30 cellular contexts compared by ENCODE assay signal in the genomic region with DNA sequence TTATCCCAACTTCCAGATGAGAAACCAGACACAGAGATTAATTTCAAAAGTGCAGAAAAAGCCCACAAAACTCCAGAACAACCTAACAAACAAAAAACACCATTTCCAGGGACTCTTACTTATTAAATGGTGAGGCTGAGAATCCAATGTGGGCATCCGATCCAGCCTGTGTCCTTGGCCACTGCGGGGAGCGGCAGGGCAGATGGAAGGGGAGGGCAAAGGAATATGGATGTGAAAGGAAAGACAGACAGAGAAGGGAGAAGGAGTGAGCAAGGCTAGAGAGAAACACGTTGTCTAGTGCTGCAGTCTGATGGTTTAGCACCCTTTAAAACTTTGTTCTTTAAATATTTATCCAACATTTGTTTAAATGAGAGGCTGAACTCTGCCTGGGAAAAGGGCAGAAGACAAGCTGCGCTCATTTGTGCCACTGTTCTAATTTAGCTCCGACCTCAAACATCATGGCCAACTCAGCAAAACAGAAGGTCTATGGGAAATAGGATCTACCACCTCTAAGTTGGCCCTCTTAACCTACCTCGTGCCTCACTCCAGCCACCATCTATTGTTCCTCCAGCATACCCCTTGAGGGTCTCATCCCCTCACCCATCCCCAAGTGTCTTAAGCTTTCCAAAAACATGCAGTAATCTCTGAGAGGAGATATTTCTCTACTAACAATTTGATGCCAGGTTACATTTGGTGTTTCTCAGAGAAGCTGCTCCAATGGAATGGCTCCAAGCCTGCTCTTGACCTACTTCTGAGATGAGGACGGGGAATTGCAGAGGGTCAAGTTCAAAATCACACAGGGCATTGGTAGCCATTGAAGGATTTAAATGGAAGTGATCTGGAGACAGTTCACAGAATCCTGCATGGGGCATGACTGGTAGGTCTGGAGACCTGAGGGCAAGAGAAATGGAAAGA.
"Had no signal": no experiment of that assay in that cellular context is flagged by ENCODE, and none has a peak within 500 bp of the region (broad histone marks: within the 10 kb centered on the region; RNA-seq: fewer than 3 reads in every experiment).

No MANE protein-coding gene starts in this region.

- H3K4me3 ChIP-seq: cardiac muscle cell, SJSA1 had no signal

- H3K9ac ChIP-seq: SK-N-SH had no signal

- H3K9me3 ChIP-seq: SJSA1, SK-N-SH had no signal

- H3K27me3 ChIP-seq: brain microvascular endothelial cell, cardiac muscle cell, SJSA1 had no signal

- H3K4me2 ChIP-seq: SK-N-SH had no signal

- H3K27ac ChIP-seq: brain microvascular endothelial cell, cardiac muscle cell, SJSA1 had no signal

- DNase-seq: activated B cell treated with CpG ODN at 0.5 μM for 24 hours; activated CD4-positive, alpha-beta memory T cell treated with anti-CD3 and anti-CD28 coated beads, Interleukin-2, amount 10 ng/mL, durations not matched to agents 7 days and 5 days; activated CD4-positive, alpha-beta T cell treated with anti-CD3 and anti-CD28 coated beads for 1 hour; activated CD4-positive, alpha-beta T cell treated with anti-CD3 and anti-CD28 coated beads for 48 hours; activated CD8-positive, alpha-beta memory T cell treated with anti-CD3 and anti-CD28 coated beads for 24 hours; activated CD8-positive, alpha-beta memory T cell treated with anti-CD3 and anti-CD28 coated beads, Interleukin-2, amount 10 ng/mL, durations not matched to agents 7 days and 5 days; activated CD8-positive, alpha-beta memory T cell treated with anti-CD3 and anti-CD28 coated beads, Interleukin-2, amount 50 U/mL, for 48 hours; activated effector memory CD4-positive, alpha-beta T cell treated with Interleukin-2 at 50 U/mL for 16 hours; activated naive CD4-positive, alpha-beta T cell treated with anti-CD3 and anti-CD28 coated beads, Interleukin-2, amount 10 ng/mL, durations not matched to agents 7 days and 5 days; activated naive CD8-positive, alpha-beta T cell treated with anti-CD3 and anti-CD28 coated beads, Interleukin-2, amount 50 U/mL, for 24 hours; activated T-cell treated with anti-CD3 and anti-CD28 coated beads, Interleukin-2, amount 50 U/mL, for 48 hours; aorta; brain microvascular endothelial cell; Karpas-422; KBM-7; NCI-H1105; NCI-H1417 treated with DMSO at 0.1 percent for 48 hours; NCI-H187 treated with DMSO at 0.1 percent for 48 hours; NCI-H2081; NCI-H2171 treated with DMSO at 0.1 percent for 48 hours; NCI-H2227 treated with DMSO at 0.1 percent for 48 hours; NCI-H446; NCI-H510A treated with DMSO at 0.1 percent for 48 hours; NCI-H526 treated with DMSO at 0.1 percent for 48 hours; NCI-H774; SHP77 treated with DMSO at 0.1 percent for 48 hours; SK-N-SH had no signal

- H3K36me3 ChIP-seq: brain microvascular endothelial cell, cardiac muscle cell, SJSA1 had no signal

- ATAC-seq: activated CD8-positive, alpha-beta memory T cell treated with anti-CD3 and anti-CD28 coated beads, Interleukin-2, amount 10 ng/mL, durations not matched to agents 7 days and 5 days; activated naive CD8-positive, alpha-beta T cell treated with anti-CD3 and anti-CD28 coated beads, Interleukin-2, amount 50 U/mL, for 24 hours; Panc1 had no signal
